In genomic region chr2:116918574-116918973, GRCh38 we compare ENCODE assay signal across 33 cellular contexts.
DNase-seq lines count a peak whose midpoint lies in the region; ATAC-seq, FAIRE-seq and TF ChIP-seq lines count a peak whose summit lies in the region.
"Had no signal": no experiment of that assay in that cellular context is flagged by ENCODE, and none has a peak within 500 bp of the region (broad histone marks: within the 10 kb centered on the region; RNA-seq: fewer than 3 reads in every experiment).

No MANE protein-coding gene starts in this region.

- no peaks in the 10 kb centered on the region for H3K9me3 ChIP-seq in small intestine (ENCODE audit: control insufficient read depth, low read depth)
- H3K9me3 ChIP-seq: A549; BE2C; BLaER1; BLaER1 treated with 17β-estradiol and CSF1 and Interleukin-3, amounts not matched to agents 10 nM and 100 nM; Caco-2 had no signal

- no peak for FAIRE-seq in small intestine (lab: Jason Lieb, UNC)
- FAIRE-seq: A204.1, A549, D721Med had no signal

- H3K36me3 ChIP-seq in small intestine (ENCODE audit: control insufficient read depth in 2 of 2, insufficient read depth in 2 of 2, low read length in 2 of 2) = no peaks in the 10 kb centered on the region
- H3K36me3 ChIP-seq: BE2C; BLaER1; BLaER1 treated with 17β-estradiol and CSF1 and Interleukin-3, amounts not matched to agents 10 nM and 100 nM had no signal

- no peaks in the 10 kb centered on the region for H3K36me3 Mint-ChIP-seq in type B pancreatic cell
- H3K36me3 Mint-ChIP-seq: CD14-positive monocyte; CD4-positive, alpha-beta memory T cell; CD4-positive, CD25-positive, alpha-beta regulatory T cell; CD8-positive, alpha-beta memory T cell; CD8-positive, alpha-beta T cell had no signal

- intact Hi-C loops in left colon (cut with DNase I, micrococcal nuclease) = no loop called here

- H3K4me1 Mint-ChIP-seq in type B pancreatic cell (ENCODE audit: unreplicated experiment) = no peaks in the 10 kb centered on the region
- H3K4me1 Mint-ChIP-seq: B cell; CD14-positive monocyte; CD4-positive, alpha-beta memory T cell; CD4-positive, CD25-positive, alpha-beta regulatory T cell; CD8-positive, alpha-beta memory T cell had no signal

- H3K4me3 ChIP-seq in small intestine (ENCODE audit: low read depth in 1 of 2, low read length in 2 of 2) = no peak overlapping the region
- H3K4me3 ChIP-seq: A549; BLaER1; BLaER1 treated with 17β-estradiol and CSF1 and Interleukin-3, amounts not matched to agents 10 nM and 100 nM had no signal

- no peaks in the 10 kb centered on the region for H3K27me3 ChIP-seq in small intestine (ENCODE audit: control insufficient read depth in 2 of 2, insufficient read depth in 2 of 2, low read length in 2 of 2)
- H3K27me3 ChIP-seq: BE2C; BLaER1; BLaER1 treated with 17β-estradiol and CSF1 and Interleukin-3, amounts not matched to agents 10 nM and 100 nM had no signal

- TF ChIP-seq CTCF in type B pancreatic cell (conservative IDR thresholded peaks at IDR 0.05) = no peak

- H3K27ac Mint-ChIP-seq in type B pancreatic cell = no peak overlapping the region
- H3K27ac Mint-ChIP-seq: B cell; CD14-positive monocyte; CD4-positive, alpha-beta memory T cell; CD4-positive, alpha-beta T cell; CD4-positive, CD25-positive, alpha-beta regulatory T cell; CD8-positive, alpha-beta memory T cell; CD8-positive, alpha-beta T cell had no signal

- H3K4me1 ChIP-seq in small intestine (ENCODE audit: control insufficient read depth in 2 of 2, insufficient read depth in 1 of 2, low read depth in 1 of 2, low read length in 1 of 2) = peaks cover 4 to 7% of the 10 kb centered on the region in 2 donors
- H3K4me1 ChIP-seq: A549; BE2C; BLaER1; BLaER1 treated with 17β-estradiol and CSF1 and Interleukin-3, amounts not matched to agents 10 nM and 100 nM; Caco-2 had no signal

- H3K27ac ChIP-seq in small intestine (ENCODE audit: low read depth in 1 of 2, low read length in 1 of 2) = no peak overlapping the region
- H3K27ac ChIP-seq: 22Rv1; A549; BLaER1; BLaER1 treated with 17β-estradiol and CSF1 and Interleukin-3, amounts not matched to agents 10 nM and 100 nM; C4-2B had no signal

- H3K27me3 Mint-ChIP-seq in type B pancreatic cell = no peaks in the 10 kb centered on the region
- H3K27me3 Mint-ChIP-seq: B cell; CD4-positive, alpha-beta memory T cell; CD4-positive, alpha-beta T cell; CD4-positive, CD25-positive, alpha-beta regulatory T cell; CD8-positive, alpha-beta memory T cell had no signal

- DNase-seq in left colon (no peak), small intestine (peak; percentile 72), hippocampal formation (lab: John Stamatoyannopoulos, UW) (no peak), type B pancreatic cell (ENCODE audit: extremely low spot score, unreplicated experiment) (no peak)
- DNase-seq: 8988T; ACHN; AML-193; BE2C; C1 segment of cervical spinal cord; Caco-2; Calu3; CD4-positive, alpha-beta memory T cell; CD4-positive, alpha-beta T cell; CD4-positive, CD25-positive, alpha-beta regulatory T cell; CD8-positive, alpha-beta memory T cell; CD8-positive, alpha-beta T cell; COR-L47; DMS 273 treated with DMSO at 0.1 percent for 48 hours; DMS153; DMS53; DMS79; DMS79 treated with DMSO at 0.1 percent for 48 hours; DND-41; EL had no signal

- no peak overlapping the region for H3K4me3 Mint-ChIP-seq in type B pancreatic cell
- H3K4me3 Mint-ChIP-seq: B cell; CD14-positive monocyte; CD4-positive, alpha-beta memory T cell; CD4-positive, alpha-beta T cell; CD4-positive, CD25-positive, alpha-beta regulatory T cell; CD8-positive, alpha-beta memory T cell; CD8-positive, alpha-beta T cell had no signal

- WGBS in small intestine, 3 donors = 29 to 71% (median 38%) methylated on average over 4 of the region's 4 CpGs

- ATAC-seq in left colon = peak; percentile 56
- ATAC-seq: A549; CD8-positive, alpha-beta T cell had no signal

- no peaks in the 10 kb centered on the region for H3K9me3 Mint-ChIP-seq in type B pancreatic cell
